Comparison of ENCODE assay signal across 12 cellular contexts in the genomic region with DNA sequence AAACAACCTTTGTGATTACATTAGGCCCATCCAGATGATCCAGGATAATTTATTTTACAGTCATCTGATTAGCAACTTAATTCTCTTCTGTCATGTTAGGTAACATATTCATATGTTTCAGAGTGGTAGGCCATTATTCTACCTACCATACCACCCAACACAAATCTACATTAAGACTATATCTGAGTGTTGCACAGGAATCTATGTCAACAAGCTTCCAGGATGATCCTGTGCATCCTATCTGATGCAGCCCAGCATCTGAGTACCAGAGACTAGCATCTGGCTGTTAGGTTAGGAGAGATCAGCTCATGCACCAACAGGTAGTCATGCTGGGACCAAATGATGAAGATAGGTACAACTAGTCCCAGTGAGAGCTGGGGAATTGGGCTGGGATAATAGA. TPM values are rescaled to one million over a fixed set of nuclear protein-coding genes. Genes with fewer than 3 reads are reported as not detected.
DNase-seq lines count a peak whose midpoint lies in the region; ATAC-seq and TF ChIP-seq lines count a peak whose summit lies in the region.
"Had no signal": no experiment of that assay in that cellular context is flagged by ENCODE, and none has a peak within 500 bp of the region (broad histone marks: within the 10 kb centered on the region; RNA-seq: fewer than 3 reads in every experiment).

No MANE protein-coding gene starts in this region.

- peak overlapping the region; percentile 91 for H3K27ac Mint-ChIP-seq in activated CD4-positive, alpha-beta memory T cell treated with anti-CD3 and anti-CD28 coated beads for 36 hours

- ATAC-seq in HG03159 (IDR thresholded peaks at IDR 0.05; ENCODE audit: unreplicated experiment): no peak
- ATAC-seq in HG03571 (IDR thresholded peaks at IDR 0.05; ENCODE audit: unreplicated experiment): no peak
- ATAC-seq in HG03439 (IDR thresholded peaks at IDR 0.05; ENCODE audit: unreplicated experiment): no peak

- intact Hi-C loops in activated CD4-positive, alpha-beta memory T cell treated with anti-CD3 and anti-CD28 coated beads for 36 hours (cut with micrococcal nuclease): no loop called here

- DNase-seq in GM13976 (ENCODE audit: low spot score) (peak; percentile 6), NCI-H774 (lab: John Stamatoyannopoulos, UW) (no peak)
- no peak for DNase-seq in activated CD4-positive, alpha-beta memory T cell treated with anti-CD3 and anti-CD28 coated beads for 36 hours
- DNase-seq: amygdala, NCI-H510A had no signal

- peaks cover 49% of the 10 kb centered on the region for H3K4me1 Mint-ChIP-seq in activated CD4-positive, alpha-beta memory T cell treated with anti-CD3 and anti-CD28 coated beads for 36 hours (ENCODE audit: low read depth)

- POLR2A ChIA-PET in activated CD4-positive, alpha-beta memory T cell treated with anti-CD3 and anti-CD28 coated beads for 36 hours (lab: Charles Lee): interaction anchor here (0.7 to 2.4 kb wide), 2 partner anchors 10 to 389 kb away, joined by 4 to 19 read pairs; no protein-coding TSS in a partner anchor

- in situ Hi-C loops in GM13976 (cut with MboI; ENCODE audit: low sequenced_read_pairs, unreplicated experiment): loop anchor here (25.0 kb wide), 1 partner anchor 187 kb away; no protein-coding TSS in a partner anchor

- TF ChIP-seq CTCF in 22Rv1 (IDR thresholded peaks at IDR 0.05): no peak
- TF ChIP-seq CTCF in GM13976 (IDR thresholded peaks at IDR 0.05; ENCODE audit: borderline replicate concordance, control extremely low read depth, extremely low read depth, insufficient read depth, missing control alignments): no peak

- H3K27me3 Mint-ChIP-seq in activated CD4-positive, alpha-beta memory T cell treated with anti-CD3 and anti-CD28 coated beads for 36 hours: no peaks in the 10 kb centered on the region

- CTCF ChIA-PET in activated CD4-positive, alpha-beta memory T cell treated with anti-CD3 and anti-CD28 coated beads for 36 hours (lab: Charles Lee): interaction anchor here (0.5 to 4.5 kb wide), 5 partner anchors 9 to 273 kb away, joined by 3 to 35 read pairs (median 3); a partner anchor contains a TSS

- H3K4me3 Mint-ChIP-seq in activated CD4-positive, alpha-beta memory T cell treated with anti-CD3 and anti-CD28 coated beads for 36 hours: peak overlapping the region; percentile 92

- no peaks in the 10 kb centered on the region for H3K9me3 Mint-ChIP-seq in activated CD4-positive, alpha-beta memory T cell treated with anti-CD3 and anti-CD28 coated beads for 36 hours

- H3K36me3 Mint-ChIP-seq in activated CD4-positive, alpha-beta memory T cell treated with anti-CD3 and anti-CD28 coated beads for 36 hours: peaks cover 63% of the 10 kb centered on the region

- H3K27ac ChIP-seq in 22Rv1: peak overlapping the region; percentile 83

- H3K4me3 ChIP-seq in iPS-18c (ENCODE audit: insufficient read depth, low read depth, low read length): peak overlapping the region; percentile 95; the same call in 1 of the 2 replicates

- H3K9me3 ChIP-seq in iPS-18c (ENCODE audit: control insufficient read depth, insufficient read depth, low read length): no peaks in the 10 kb centered on the region
- H3K9me3 ChIP-seq: suprapubic skin had no signal

RNA-seq across cellular contexts. Expression of a gene that starts 1.3 kb away (rescaled TPM):
- total RNA-seq in activated CD4-positive, alpha-beta memory T cell treated with anti-CD3 and anti-CD28 coated beads for 36 hours: 10 to 100 TPM; 84.0 to 87.0 TPM

RNA-seq across cellular contexts. Expression of a gene that starts 7.0 kb away (rescaled TPM):
- 10 to 100 TPM; 74.8 to 79.1 TPM for total RNA-seq in activated CD4-positive, alpha-beta memory T cell treated with anti-CD3 and anti-CD28 coated beads for 36 hours

RNA-seq across cellular contexts. Expression of a gene that starts 31.4 kb away (rescaled TPM):
- total RNA-seq in activated CD4-positive, alpha-beta memory T cell treated with anti-CD3 and anti-CD28 coated beads for 36 hours: 100 to 1,000 TPM; 103 to 105 TPM

RNA-seq across cellular contexts. Expression of a gene that starts 33.9 kb away (rescaled TPM):
- total RNA-seq in activated CD4-positive, alpha-beta memory T cell treated with anti-CD3 and anti-CD28 coated beads for 36 hours: under 1 TPM in 1 of 2 experiments, not detected in 1; 0.07 TPM
- total RNA-seq: lung microvascular endothelial cell had no signal
